In genomic region chr17:72604518-72604917, GRCh38 we compare ENCODE assay signal across 1 cellular context.
TF ChIP-seq lines count a peak whose summit lies in the region.

No MANE protein-coding gene starts in this region.

TF ChIP-seq in HepG2, 621 proteins besides CTCF, POLR2A, EP300 and RAD21 (continued from another document and continues in another):
- 0 out of 2 replicates have a peak, but pooled peaks have one; percentile 22 for TF ChIP-seq ZNF280B (CRISPR knock-in tag; IDR thresholded peaks at IDR 0.05; ENCODE audit: borderline replicate concordance)
- TF ChIP-seq SOX6 (IDR thresholded peaks at IDR 0.05): no peak
- peak; percentile 83 for TF ChIP-seq SOX6 (CRISPR knock-in tag; IDR thresholded peaks at IDR 0.05)
- no peak for TF ChIP-seq ZNF460 (CRISPR knock-in tag; IDR thresholded peaks at IDR 0.05; ENCODE audit: borderline replicate concordance)
- TF ChIP-seq NFIC (IDR thresholded peaks at IDR 0.05; ENCODE audit: low read length): peak; percentile 14; the same call in 1 of the 2 replicates
- no peak for TF ChIP-seq ZNF446 (CRISPR knock-in tag; IDR thresholded peaks at IDR 0.05)
- no peak; the same call in 1 of the 2 replicates for TF ChIP-seq TAF1 (CRISPR knock-in tag; IDR thresholded peaks at IDR 0.05)
- TF ChIP-seq TFAP4 (IDR thresholded peaks at IDR 0.05; ENCODE audit: borderline replicate concordance, low read depth): peak; percentile 59; the same call in 1 of the 2 replicates
- TF ChIP-seq KAT2B (IDR thresholded peaks at IDR 0.05; ENCODE audit: borderline replicate concordance, low read depth, low read length): no peak
- no peak for TF ChIP-seq MBNL3 (CRISPR knock-in tag; conservative IDR thresholded peaks at IDR 0.05)
- TF ChIP-seq PCBP2 (optimal IDR thresholded peaks at IDR 0.05; ENCODE audit: low read depth, low read length, poor library complexity, severe bottlenecking): no peak
- no peak for TF ChIP-seq HNRNPUL1 (IDR thresholded peaks at IDR 0.05; ENCODE audit: low read depth, low read length)
- no peak for TF ChIP-seq PRDM4 (CRISPR knock-in tag; IDR thresholded peaks at IDR 0.05; ENCODE audit: borderline replicate concordance)
- TF ChIP-seq MTA1 (CRISPR knock-in tag; IDR thresholded peaks at IDR 0.05; ENCODE audit: borderline replicate concordance): no peak
- TF ChIP-seq HIC2 (CRISPR knock-in tag; IDR thresholded peaks at IDR 0.05; ENCODE audit: low read depth): peak; percentile 73
- no peak for TF ChIP-seq ZNF180 (CRISPR knock-in tag; IDR thresholded peaks at IDR 0.05; ENCODE audit: borderline replicate concordance, low read depth)
- TF ChIP-seq ZNF800 (CRISPR knock-in tag; IDR thresholded peaks at IDR 0.05): no peak
- no peak; the same call in 1 of the 2 replicates for TF ChIP-seq SIN3A (IDR thresholded peaks at IDR 0.05; ENCODE audit: borderline replicate concordance, low read depth, low read length)
- TF ChIP-seq ZNF367 (CRISPR knock-in tag; IDR thresholded peaks at IDR 0.05; ENCODE audit: borderline replicate concordance): no peak
- no peak for TF ChIP-seq ISX (CRISPR knock-in tag; conservative IDR thresholded peaks at IDR 0.05)
- peak; percentile 55; the same call in 1 of the 2 replicates for TF ChIP-seq MXD3 (CRISPR knock-in tag; IDR thresholded peaks at IDR 0.05)
- no peak for TF ChIP-seq ZNF747 (CRISPR knock-in tag; IDR thresholded peaks at IDR 0.05; ENCODE audit: borderline replicate concordance)
- no peak for TF ChIP-seq ZFP36L1 (CRISPR knock-in tag; IDR thresholded peaks at IDR 0.05)
- TF ChIP-seq ATRX (CRISPR knock-in tag; IDR thresholded peaks at IDR 0.05; ENCODE audit: borderline replicate concordance): no peak
- TF ChIP-seq ZNF577 (CRISPR knock-in tag; IDR thresholded peaks at IDR 0.05; ENCODE audit: borderline replicate concordance, low read depth): no peak
- TF ChIP-seq ZFP82 (CRISPR knock-in tag; IDR thresholded peaks at IDR 0.05; ENCODE audit: borderline replicate concordance): no peak
- TF ChIP-seq HOXA5 (CRISPR knock-in tag; IDR thresholded peaks at IDR 0.05): no peak
- no peak for TF ChIP-seq ZNF333 (CRISPR knock-in tag; IDR thresholded peaks at IDR 0.05; ENCODE audit: borderline replicate concordance)
- TF ChIP-seq IKZF1 (IDR thresholded peaks at IDR 0.05): no peak
- peak; percentile 65 for TF ChIP-seq HOXA3 (CRISPR knock-in tag; IDR thresholded peaks at IDR 0.05)
- TF ChIP-seq ZNF224 (CRISPR knock-in tag; IDR thresholded peaks at IDR 0.05): 0 out of 2 replicates have a peak, but pooled peaks have one; percentile 36
- no peak for TF ChIP-seq REPIN1 (CRISPR knock-in tag; IDR thresholded peaks at IDR 0.05; ENCODE audit: borderline replicate concordance, low read depth)
- 0 out of 2 replicates have a peak, but pooled peaks have one; percentile 71 for TF ChIP-seq RERE (CRISPR knock-in tag; IDR thresholded peaks at IDR 0.05; ENCODE audit: low read depth)
- TF ChIP-seq EEA1 (CRISPR knock-in tag; IDR thresholded peaks at IDR 0.05; ENCODE audit: borderline replicate concordance): no peak
- peak; percentile 31; the same call in 1 of the 2 replicates for TF ChIP-seq ZNF292 (CRISPR knock-in tag; IDR thresholded peaks at IDR 0.05; ENCODE audit: borderline replicate concordance, low read depth)
- TF ChIP-seq PLSCR1 (CRISPR knock-in tag; IDR thresholded peaks at IDR 0.05; ENCODE audit: borderline replicate concordance): no peak
- TF ChIP-seq ZNF816 (CRISPR knock-in tag; IDR thresholded peaks at IDR 0.05; ENCODE audit: borderline replicate concordance): no peak
- no peak for TF ChIP-seq ZBTB20 (CRISPR knock-in tag; IDR thresholded peaks at IDR 0.05; ENCODE audit: borderline replicate concordance, low read depth)
- no peak for TF ChIP-seq ZNF430 (CRISPR knock-in tag; IDR thresholded peaks at IDR 0.05)
- TF ChIP-seq GABPB1 (CRISPR knock-in tag; IDR thresholded peaks at IDR 0.05): peak; percentile 69
- TF ChIP-seq EHMT2 (IDR thresholded peaks at IDR 0.05; ENCODE audit: borderline replicate concordance, low read depth, low read length): no peak
- no peak for TF ChIP-seq PHB2 (IDR thresholded peaks at IDR 0.05; ENCODE audit: partially characterized antibody)
- no peak for TF ChIP-seq ZNF362 (CRISPR knock-in tag; IDR thresholded peaks at IDR 0.05; ENCODE audit: borderline replicate concordance)
